In the genomic region with DNA sequence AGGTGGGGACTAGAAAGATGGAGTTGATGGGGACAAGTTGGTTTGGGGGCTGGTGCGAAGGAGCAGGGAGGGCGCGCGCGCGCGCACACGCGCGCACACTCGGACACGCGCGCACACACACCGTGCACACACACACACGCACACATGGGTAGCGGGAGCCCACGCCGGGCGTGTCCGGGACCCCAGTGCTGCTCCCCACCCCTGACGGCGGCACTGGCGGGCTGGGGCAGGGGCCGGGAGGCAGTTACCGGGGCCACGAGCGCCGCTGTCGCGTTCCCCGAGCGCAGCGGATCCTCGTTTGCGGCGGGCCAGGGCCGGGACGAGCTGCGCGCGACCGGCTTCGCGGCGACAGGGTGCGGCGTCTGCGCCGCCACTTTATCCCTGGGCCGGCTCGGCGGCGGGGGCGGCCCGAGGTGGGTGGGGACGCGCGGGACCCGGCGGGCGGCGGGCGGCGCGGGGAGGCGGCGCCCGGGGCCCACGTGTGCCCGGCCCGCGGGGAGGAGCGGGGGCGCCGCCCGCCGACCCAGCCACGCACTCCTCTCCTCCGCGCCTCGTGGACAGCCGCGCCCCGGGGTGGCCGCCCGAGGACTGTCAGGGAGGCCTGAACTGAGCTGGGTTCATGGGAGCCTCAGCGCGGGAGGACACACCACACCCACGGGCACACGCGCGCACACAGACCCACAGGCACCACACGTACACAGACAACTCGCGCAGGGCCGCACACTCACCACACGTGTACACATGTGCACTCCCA, we compare ENCODE assay signal across 7 cellular contexts. TPM values are rescaled to one million over a fixed set of nuclear protein-coding genes. Genes with fewer than 3 reads are reported as not detected.
DNase-seq lines count a peak whose midpoint lies in the region; TF ChIP-seq lines count a peak whose summit lies in the region.

No MANE protein-coding gene starts in this region.

- peaks cover 0 to 8% (median 0%) of the 10 kb centered on the region in 3 donors for H3K27me3 ChIP-seq in stomach

- peaks cover 4% of the 10 kb centered on the region for H3K36me3 Mint-ChIP-seq in chondrocyte (ENCODE audit: low read depth)

- peak overlapping the region; percentile 77 to 90 (median 89) for H3K27ac ChIP-seq in stomach

- no peaks in the 10 kb centered on the region for H3K27me3 Mint-ChIP-seq in chondrocyte (ENCODE audit: low read depth)

- peaks cover 39% of the 10 kb centered on the region for H3K4me1 Mint-ChIP-seq in chondrocyte (ENCODE audit: low read depth)

- H3K4me1 ChIP-seq in stomach = peaks cover 19 to 53% (median 42%) of the 10 kb centered on the region in 4 donors

- H3K9me3 Mint-ChIP-seq in chondrocyte (ENCODE audit: low read depth) = peaks cover 8% of the 10 kb centered on the region

- peak overlapping the region; percentile 72 for H3K27ac Mint-ChIP-seq in chondrocyte (ENCODE audit: unreplicated experiment)

- TF ChIP-seq POLR2A in stomach (IDR thresholded peaks at IDR 0.05) = no peak

- TF ChIP-seq EP300 in stomach (IDR thresholded peaks at IDR 0.05) = no peak

- peak; percentile 30 for DNase-seq in EL
- peak; percentile 78 for DNase-seq in GM20000 (ENCODE audit: low spot score)
- DNase-seq in NCI-H69 (lab: John Stamatoyannopoulos, UW) = peak; percentile 59
- DNase-seq in chondrocyte (ENCODE audit: low spot score) = no peak
- peak; percentile 61 for DNase-seq in left kidney (ENCODE audit: low read depth, low spot score)
- peak; percentile 54 for DNase-seq in stomach
- no peak for DNase-seq in activated gamma-delta T cell (lab: John Stamatoyannopoulos, UW)

- peaks cover 1 to 5% (median 2%) of the 10 kb centered on the region in 4 donors for H3K9me3 ChIP-seq in stomach

- WGBS in stomach, 5 donors = 0 to 3% (median 1%) methylated on average over 27 to 98 of the region's 98 CpGs

- intact Hi-C loops in stomach (cut with DNase I; ENCODE audit: low total_unique reads) = loop anchor here (10.0 kb wide), 1 partner anchor 128 kb away; no protein-coding TSS in a partner anchor

- peak overlapping the region; percentile 91 for H3K4me3 Mint-ChIP-seq in chondrocyte (ENCODE audit: unreplicated experiment)

- peak; percentile 36 for TF ChIP-seq CTCF in GM20000 (IDR thresholded peaks at IDR 0.05; ENCODE audit: extremely low read depth, missing control alignments)
- no peak for TF ChIP-seq CTCF in chondrocyte (IDR thresholded peaks at IDR 0.05)
- peak in 1 of 7 experiments; percentile 21 for TF ChIP-seq CTCF in stomach (IDR thresholded peaks at IDR 0.05)

- no peaks in the 10 kb centered on the region for H3K36me3 ChIP-seq in stomach

- H3K4me3 ChIP-seq in stomach = peak overlapping the region; percentile 76 to 86 (median 84)

RNA-seq across cellular contexts. Expression of a gene that starts 0.7 kb away (rescaled TPM):
- total RNA-seq in chondrocyte (36.4 to 61.0 TPM (median 59.5 TPM) in 3 replicates), stomach (100 to 1,000 TPM in 1 of 5 donors, 10 to 100 TPM in 4; 10.5 to 118 (median 55.1) TPM)
- polyA plus RNA-seq in stomach = 10 to 100 TPM; 17.3 to 50.9 (median 25.0) TPM

Comparison
In these comparisons a context has a peak if more than half of its experiments do, and no peak if none do; other contexts are left out.
1. DNase-seq: peak in EL (single experiment), GM20000 (single experiment), NCI-H69 (single experiment), left kidney (single experiment) and stomach (single experiment); none in chondrocyte (single experiment) and activated gamma-delta T cell (single experiment).